In genomic region chr1:25795227-25795626, GRCh38 we compare ENCODE assay signal across 21 cellular contexts. TPM values are rescaled to one million over a fixed set of nuclear protein-coding genes. Genes with fewer than 3 reads are reported as not detected.
A peak's percentile ranks its signal among the peaks of the same experiment; 100 is the strongest.
DNase-seq lines count a peak whose midpoint lies in the region; ATAC-seq, FAIRE-seq and TF ChIP-seq lines count a peak whose summit lies in the region.
"Had no signal": no experiment of that assay in that cellular context is flagged by ENCODE, and none has a peak within 500 bp of the region (broad histone marks: within the 10 kb centered on the region; RNA-seq: fewer than 3 reads in every experiment).

No MANE protein-coding gene starts in this region.

- TF ChIP-seq CTCF in astrocyte (IDR thresholded peaks at IDR 0.05; ENCODE audit: insufficient read depth, low read depth, low read length) (no peak), osteoblast (IDR thresholded peaks at IDR 0.05; ENCODE audit: extremely low read depth, low read depth, low read length) (no peak)

- no peaks in the 10 kb centered on the region for H3K79me2 ChIP-seq in GM23248 (ENCODE audit: insufficient read depth)
- H3K79me2 ChIP-seq in astrocyte (ENCODE audit: insufficient read depth, low read length): no peaks in the 10 kb centered on the region
- H3K79me2 ChIP-seq in osteoblast (ENCODE audit: insufficient read depth, low read length): no peaks in the 10 kb centered on the region

- WGBS in GM23248 (ENCODE audit: low coverage in 1 of 2, low lambda C conversion rate in 2 of 2, missing lambda C conversion rate in 2 of 2), 2 experiments: 56 to 67% methylated on average over 2 of the region's 2 CpGs

- H3K4me2 ChIP-seq in GM23248 (ENCODE audit: unreplicated experiment) (no peak overlapping the region), astrocyte (ENCODE audit: low read length) (no peak overlapping the region), osteoblast (ENCODE audit: insufficient read depth, low read length) (peak overlapping the region; percentile 43)

- H3K9me2 ChIP-seq in GM23248 (ENCODE audit: insufficient read depth): no peaks in the 10 kb centered on the region

- H3K4me3 ChIP-seq in CD4-positive, alpha-beta memory T cell (ENCODE audit: low read length in 2 of 2): no peak overlapping the region
- no peak overlapping the region for H3K4me3 ChIP-seq in GM23248
- H3K4me3 ChIP-seq in astrocyte (ENCODE audit: insufficient read depth, low read depth, low read length): no peak overlapping the region
- H3K4me3 ChIP-seq in osteoblast (ENCODE audit: insufficient read depth, low read length): no peak overlapping the region
- H3K4me3 ChIP-seq: GM12878, right lobe of liver had no signal

- CTCF ChIA-PET in CD4-positive, alpha-beta memory T cell (lab: Charles Lee; ENCODE audit: partially characterized antibody): interaction anchor here (0.7 to 13.3 kb wide), 7 partner anchors 15 to 290 kb away, joined by 3 to 218 read pairs (median 6); no protein-coding TSS in a partner anchor
- CTCF ChIA-PET in activated CD4-positive, alpha-beta memory T cell treated with anti-CD3 and anti-CD28 coated beads, Interleukin-2, amount 10 ng/mL, durations not matched to agents 7 days and 5 days (lab: Charles Lee): interaction anchor here (0.6 to 5.2 kb wide), 5 partner anchors 176 to 868 kb away, joined by 3 to 52 read pairs (median 4); no protein-coding TSS in a partner anchor

- H2AFZ ChIP-seq in GM23248 (no peak overlapping the region), astrocyte (ENCODE audit: low read depth, low read length) (no peak overlapping the region), osteoblast (ENCODE audit: low read length) (no peak overlapping the region)

- no peaks in the 10 kb centered on the region for H3K36me3 ChIP-seq in CD4-positive, alpha-beta memory T cell (ENCODE audit: insufficient read depth, low read length)
- H3K36me3 ChIP-seq in GM23248 (ENCODE audit: low read depth) (no peaks in the 10 kb centered on the region), astrocyte (ENCODE audit: insufficient read depth, low read length) (no peaks in the 10 kb centered on the region), osteoblast (ENCODE audit: insufficient read depth, low read length) (no peaks in the 10 kb centered on the region)
- H3K36me3 ChIP-seq: right lobe of liver had no signal

- H3K4me1 Mint-ChIP-seq in CD4-positive, alpha-beta memory T cell: peaks cover 25 to 53% (median 37%) of the 10 kb centered on the region in 4 donors
- H3K4me1 Mint-ChIP-seq in astrocyte (ENCODE audit: low read depth, unreplicated experiment): peaks cover 13% of the 10 kb centered on the region
- H3K4me1 Mint-ChIP-seq in activated CD4-positive, alpha-beta memory T cell treated with anti-CD3 and anti-CD28 coated beads, Interleukin-2, amount 10 ng/mL, durations not matched to agents 7 days and 5 days: peaks cover 29% of the 10 kb centered on the region

- H3K27me3 Mint-ChIP-seq in CD4-positive, alpha-beta memory T cell: peaks cover 0 to 2% of the 10 kb centered on the region in 2 donors
- H3K27me3 Mint-ChIP-seq in astrocyte (ENCODE audit: low read depth, unreplicated experiment): peaks cover 30% of the 10 kb centered on the region
- H3K27me3 Mint-ChIP-seq in activated CD4-positive, alpha-beta memory T cell treated with anti-CD3 and anti-CD28 coated beads, Interleukin-2, amount 10 ng/mL, durations not matched to agents 7 days and 5 days: peaks cover 8% of the 10 kb centered on the region
- H3K27me3 Mint-ChIP-seq: stimulated activated naive B cell treated with anti-CD40 and anti-IgM and Interleukin-4, amounts not matched to agents 10 μg/mL and 1 μg/mL and 100 μg/mL, for 72 hours had no signal

- DNase-seq in CD4-positive, alpha-beta memory T cell: no peak
- DNase-seq in GM23248 (peak; percentile 24), astrocyte (ENCODE audit: low read depth) (no peak), osteoblast (ENCODE audit: insufficient read length, low spot score, missing footprints) (peak; percentile 54), SW480 (ENCODE audit: low spot score) (no peak)
- DNase-seq in activated CD4-positive, alpha-beta memory T cell treated with anti-CD3 and anti-CD28 coated beads, Interleukin-2, amount 10 ng/mL, durations not matched to agents 7 days and 5 days: no peak
- no peak for DNase-seq in stimulated activated CD4-positive, alpha-beta T cell treated with anti-CD3 and anti-CD28 coated beads, Interleukin-4, amount 100 ng/mL, for 4 hours
- DNase-seq: activated CD4-positive, alpha-beta T cell treated with anti-CD3 and anti-CD28 coated beads for 1 hour; activated T-cell treated with anti-CD3 and anti-CD28 coated beads for 4 hours; C1 segment of cervical spinal cord; islet precursor cell; NCI-H1092; NCI-H187 treated with DMSO at 0.1 percent for 48 hours; NCI-H526; right lobe of liver; SIG-M5; stimulated activated naive B cell treated with anti-CD40 and anti-IgM and Interleukin-4, amounts not matched to agents 10 μg/mL and 1 μg/mL and 100 μg/mL, for 72 hours had no signal

- H3K9me3 Mint-ChIP-seq in CD4-positive, alpha-beta memory T cell: peaks cover 0 to 2% (median 0%) of the 10 kb centered on the region in 8 donors
- peaks cover 1% of the 10 kb centered on the region for H3K9me3 Mint-ChIP-seq in astrocyte (ENCODE audit: unreplicated experiment)
- H3K9me3 Mint-ChIP-seq in activated CD4-positive, alpha-beta memory T cell treated with anti-CD3 and anti-CD28 coated beads, Interleukin-2, amount 10 ng/mL, durations not matched to agents 7 days and 5 days: no peaks in the 10 kb centered on the region
- H3K9me3 Mint-ChIP-seq: natural killer cell treated with Interleukin-12 subunit alpha and Interleukin-12 subunit beta and Interleukin-15 and Interleukin-18, amount 100 ng/mL, for 72 hours; stimulated activated naive B cell treated with anti-CD40 and anti-IgM and Interleukin-4, amounts not matched to agents 10 μg/mL and 1 μg/mL and 100 μg/mL, for 72 hours had no signal

- intact Hi-C loops in CD4-positive, alpha-beta memory T cell (cut with micrococcal nuclease): loop anchor here (5.0 to 10.0 kb wide), 3 partner anchors 118 to 550 kb away; partner anchors contain the start of gene RSRP1

- POLR2A ChIA-PET in CD4-positive, alpha-beta memory T cell (lab: Charles Lee; ENCODE audit: partially characterized antibody): interaction anchor here (1.1 to 5.1 kb wide), 3 partner anchors 20 to 178 kb away, joined by 3 to 46 read pairs (median 17); partner anchors contain the start of gene MAN1C1
- POLR2A ChIA-PET in activated CD4-positive, alpha-beta memory T cell treated with anti-CD3 and anti-CD28 coated beads, Interleukin-2, amount 10 ng/mL, durations not matched to agents 7 days and 5 days (lab: Charles Lee): no interaction called here

- peak overlapping the region; percentile 0 to 95 (median 36) for H3K27ac Mint-ChIP-seq in CD4-positive, alpha-beta memory T cell
- H3K27ac Mint-ChIP-seq in astrocyte (ENCODE audit: unreplicated experiment): no peak overlapping the region
- no peak overlapping the region for H3K27ac Mint-ChIP-seq in activated CD4-positive, alpha-beta memory T cell treated with anti-CD3 and anti-CD28 coated beads, Interleukin-2, amount 10 ng/mL, durations not matched to agents 7 days and 5 days
- H3K27ac Mint-ChIP-seq: natural killer cell treated with Interleukin-12 subunit alpha and Interleukin-12 subunit beta and Interleukin-15 and Interleukin-18, amount 100 ng/mL, for 72 hours; stimulated activated naive B cell treated with anti-CD40 and anti-IgM and Interleukin-4, amounts not matched to agents 10 μg/mL and 1 μg/mL and 100 μg/mL, for 72 hours had no signal

- no peaks in the 10 kb centered on the region for H3K9me3 ChIP-seq in CD4-positive, alpha-beta memory T cell (ENCODE audit: control insufficient read depth in 1 of 2, low read length in 2 of 2)
- no peaks in the 10 kb centered on the region for H3K9me3 ChIP-seq in GM23248 (ENCODE audit: low read depth)
- no peaks in the 10 kb centered on the region for H3K9me3 ChIP-seq in astrocyte (ENCODE audit: insufficient read depth, low read depth, low read length)
- no peaks in the 10 kb centered on the region for H3K9me3 ChIP-seq in osteoblast (ENCODE audit: low read depth, low read length)
- H3K9me3 ChIP-seq: right lobe of liver had no signal

- H3K27me3 ChIP-seq in CD4-positive, alpha-beta memory T cell (ENCODE audit: insufficient read depth, low read length): no peaks in the 10 kb centered on the region
- H3K27me3 ChIP-seq in GM23248 (replicated peaks; ENCODE audit: insufficient read depth) (no peaks in the 10 kb centered on the region), astrocyte (ENCODE audit: insufficient read depth, low read length) (no peaks in the 10 kb centered on the region), osteoblast (ENCODE audit: insufficient read depth, low read length) (no peaks in the 10 kb centered on the region)
- H3K27me3 ChIP-seq: right lobe of liver had no signal

- ATAC-seq in GM19023 (IDR thresholded peaks at IDR 0.05; ENCODE audit: unreplicated experiment): no peak
- ATAC-seq: GM12878; Panc1; right lobe of liver; stimulated activated naive B cell treated with anti-CD40 and anti-IgM and Interleukin-4, amounts not matched to agents 10 μg/mL and 1 μg/mL and 100 μg/mL, for 72 hours had no signal

- no peak overlapping the region for H3K9ac ChIP-seq in GM23248
- H3K9ac ChIP-seq in astrocyte (ENCODE audit: low read length): no peak overlapping the region

- no peak overlapping the region for H3K27ac ChIP-seq in CD4-positive, alpha-beta memory T cell (ENCODE audit: low read depth, low read length)
- H3K27ac ChIP-seq in GM23248 (no peak overlapping the region), astrocyte (ENCODE audit: low read depth, low read length) (no peak overlapping the region), osteoblast (ENCODE audit: low read depth, low read length) (no peak overlapping the region)
- H3K27ac ChIP-seq: right lobe of liver had no signal

- in situ Hi-C loops in GM23248 (cut with MboI): loop anchor here (10.0 kb wide), 1 partner anchor 180 kb away; the partner anchor contains the start of gene MAN1C1

- H3K36me3 Mint-ChIP-seq in CD4-positive, alpha-beta memory T cell: peaks cover 2 to 3% of the 10 kb centered on the region in 2 donors
- peaks cover 2% of the 10 kb centered on the region for H3K36me3 Mint-ChIP-seq in astrocyte (ENCODE audit: low read depth, unreplicated experiment)
- peaks cover 2% of the 10 kb centered on the region for H3K36me3 Mint-ChIP-seq in activated CD4-positive, alpha-beta memory T cell treated with anti-CD3 and anti-CD28 coated beads, Interleukin-2, amount 10 ng/mL, durations not matched to agents 7 days and 5 days (ENCODE audit: low read depth)
- H3K36me3 Mint-ChIP-seq: natural killer cell treated with Interleukin-12 subunit alpha and Interleukin-12 subunit beta and Interleukin-15 and Interleukin-18, amount 100 ng/mL, for 72 hours; stimulated activated naive B cell treated with anti-CD40 and anti-IgM and Interleukin-4, amounts not matched to agents 10 μg/mL and 1 μg/mL and 100 μg/mL, for 72 hours had no signal

- H4K20me1 ChIP-seq in GM23248 (ENCODE audit: insufficient read depth) (no peaks in the 10 kb centered on the region), astrocyte (ENCODE audit: insufficient read depth, low read length) (no peaks in the 10 kb centered on the region), osteoblast (ENCODE audit: insufficient read depth, low read length) (no peaks in the 10 kb centered on the region)

- peaks cover 39% of the 10 kb centered on the region for H3K4me1 ChIP-seq in CD4-positive, alpha-beta memory T cell (ENCODE audit: insufficient read depth, low read length)
- peaks cover 6% of the 10 kb centered on the region; the same call in 1 of the 2 replicates for H3K4me1 ChIP-seq in GM23248 (ENCODE audit: insufficient read depth)
- H3K4me1 ChIP-seq in astrocyte (ENCODE audit: insufficient read depth, low read length): no peaks in the 10 kb centered on the region
- H3K4me1 ChIP-seq in osteoblast (ENCODE audit: insufficient read depth, low read length): peaks cover 22% of the 10 kb centered on the region

- peak overlapping the region in 1 of 8 donors; percentile 38 for H3K4me3 Mint-ChIP-seq in CD4-positive, alpha-beta memory T cell
- H3K4me3 Mint-ChIP-seq in astrocyte (ENCODE audit: unreplicated experiment): peak overlapping the region; percentile 7
- H3K4me3 Mint-ChIP-seq in activated CD4-positive, alpha-beta memory T cell treated with anti-CD3 and anti-CD28 coated beads, Interleukin-2, amount 10 ng/mL, durations not matched to agents 7 days and 5 days: no peak overlapping the region
- H3K4me3 Mint-ChIP-seq: natural killer cell treated with Interleukin-12 subunit alpha and Interleukin-12 subunit beta and Interleukin-15 and Interleukin-18, amount 100 ng/mL, for 72 hours; stimulated activated naive B cell treated with anti-CD40 and anti-IgM and Interleukin-4, amounts not matched to agents 10 μg/mL and 1 μg/mL and 100 μg/mL, for 72 hours had no signal

- FAIRE-seq in astrocyte (lab: Jason Lieb, UNC): no peak
- FAIRE-seq: GM12878 had no signal

- H3F3A ChIP-seq in GM23248 (ENCODE audit: insufficient read depth): 0 out of 2 replicates have a peak, but pooled peaks cover 8% of the 10 kb centered on the region

RNA-seq across cellular contexts. Expression of gene SELENON, which starts 4.8 kb away (rescaled TPM):
- 10 to 100 TPM; 24.8 to 26.2 TPM for total RNA-seq in CD4-positive, alpha-beta memory T cell
- polyA plus RNA-seq in CD4-positive, alpha-beta memory T cell: 1 to 10 TPM in 1 of 2 donors, under 1 TPM in 1; 0.65 to 6.5 TPM
- 45.3 and 49.7 TPM in 2 replicates for total RNA-seq in GM23248 (2014; rRNA removed; shearing (Covaris generic))
- polyA plus RNA-seq in GM23248 (2016; fragmentation: Nextera tagmentation; extraction: Ambion mirVana): 8.3 and 9.0 TPM in 2 replicates
- 64.1 and 67.0 TPM in 2 replicates for total RNA-seq in astrocyte
- 33.7 and 45.1 TPM in 2 replicates for total RNA-seq in osteoblast
- total RNA-seq in activated CD4-positive, alpha-beta memory T cell treated with anti-CD3 and anti-CD28 coated beads, Interleukin-2, amount 10 ng/mL, durations not matched to agents 7 days and 5 days: 1 to 10 TPM; 5.9 to 6.0 TPM

RNA-seq across cellular contexts. Expression of gene MTFR1L, which starts 24.5 kb away (rescaled TPM):
- 10 to 100 TPM; 53.3 to 57.2 TPM for total RNA-seq in CD4-positive, alpha-beta memory T cell
- 10 to 100 TPM; 27.5 to 58.4 TPM for polyA plus RNA-seq in CD4-positive, alpha-beta memory T cell
- total RNA-seq in GM23248 (2014; rRNA removed; shearing (Covaris generic)): 57.2 and 58.3 TPM in 2 replicates
- polyA plus RNA-seq in GM23248 (2016; fragmentation: Nextera tagmentation; extraction: Ambion mirVana): 74.2 and 78.1 TPM in 2 replicates
- total RNA-seq in astrocyte (44.6 and 51.2 TPM in 2 replicates), osteoblast (46.6 and 47.4 TPM in 2 replicates)
- 10 to 100 TPM; 36.6 to 37.7 TPM for total RNA-seq in activated CD4-positive, alpha-beta memory T cell treated with anti-CD3 and anti-CD28 coated beads, Interleukin-2, amount 10 ng/mL, durations not matched to agents 7 days and 5 days

Comparison
In these comparisons a context has a peak if more than half of its experiments do, and no peak if none do; other contexts are left out.
1. DNase-seq: peak in GM23248 (single experiment) and osteoblast (single experiment); none in CD4-positive, alpha-beta memory T cell (0 of 5), astrocyte (single experiment), activated CD4-positive, alpha-beta memory T cell treated with anti-CD3 and anti-CD28 coated beads, Interleukin-2, amount 10 ng/mL, durations not matched to agents 7 days and 5 days (single experiment), stimulated activated CD4-positive, alpha-beta T cell treated with anti-CD3 and anti-CD28 coated beads, Interleukin-4, amount 100 ng/mL, for 4 hours (0 of 2) and SW480 (single experiment).
2. H3K27ac Mint-ChIP-seq: peak in CD4-positive, alpha-beta memory T cell (7 of 7); none in astrocyte (single experiment) and activated CD4-positive, alpha-beta memory T cell treated with anti-CD3 and anti-CD28 coated beads, Interleukin-2, amount 10 ng/mL, durations not matched to agents 7 days and 5 days (single experiment).